Comparison of ENCODE assay signal across 1 cellular context in genomic region chr2:15939854-15940660, GRCh38.
TF ChIP-seq lines count a peak whose summit lies in the region.

Gene MYCN, plus strand, starts transcription at chr2:15940550. Its CDS starts 1,515 bp downstream, at chr2:15942065.

TF ChIP-seq in A549, 52 proteins besides CTCF, POLR2A, EP300 and RAD21 (continued from another document):
- TF ChIP-seq, protein P1, sequence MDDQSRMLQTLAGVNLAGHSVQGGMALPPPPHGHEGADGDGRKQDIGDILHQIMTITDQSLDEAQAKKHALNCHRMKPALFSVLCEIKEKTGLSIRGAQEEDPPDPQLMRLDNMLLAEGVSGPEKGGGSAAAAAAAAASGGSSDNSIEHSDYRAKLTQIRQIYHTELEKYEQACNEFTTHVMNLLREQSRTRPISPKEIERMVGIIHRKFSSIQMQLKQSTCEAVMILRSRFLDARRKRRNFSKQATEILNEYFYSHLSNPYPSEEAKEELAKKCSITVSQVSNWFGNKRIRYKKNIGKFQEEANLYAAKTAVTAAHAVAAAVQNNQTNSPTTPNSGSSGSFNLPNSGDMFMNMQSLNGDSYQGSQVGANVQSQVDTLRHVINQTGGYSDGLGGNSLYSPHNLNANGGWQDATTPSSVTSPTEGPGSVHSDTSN (IDR thresholded peaks at IDR 0.05) = no peak
- TF ChIP-seq HES2 (IDR thresholded peaks at IDR 0.05) (no peak), CBX8 (IDR thresholded peaks at IDR 0.05) (no peak), RCOR1 (IDR thresholded peaks at IDR 0.05; ENCODE audit: low read depth, low read length) (no peak), MYC (IDR thresholded peaks at IDR 0.05; ENCODE audit: borderline replicate concordance, low read length) (no peak), JUN (IDR thresholded peaks at IDR 0.05) (no peak), NFE2L2 (conservative IDR thresholded peaks at IDR 0.05; ENCODE audit: low read length) (no peak), FOXS1 (CRISPR knock-in tag; IDR thresholded peaks at IDR 0.05) (no peak), GATA3 (IDR thresholded peaks at IDR 0.05; ENCODE audit: borderline replicate concordance) (no peak)
- TF ChIP-seq, protein P2, sequence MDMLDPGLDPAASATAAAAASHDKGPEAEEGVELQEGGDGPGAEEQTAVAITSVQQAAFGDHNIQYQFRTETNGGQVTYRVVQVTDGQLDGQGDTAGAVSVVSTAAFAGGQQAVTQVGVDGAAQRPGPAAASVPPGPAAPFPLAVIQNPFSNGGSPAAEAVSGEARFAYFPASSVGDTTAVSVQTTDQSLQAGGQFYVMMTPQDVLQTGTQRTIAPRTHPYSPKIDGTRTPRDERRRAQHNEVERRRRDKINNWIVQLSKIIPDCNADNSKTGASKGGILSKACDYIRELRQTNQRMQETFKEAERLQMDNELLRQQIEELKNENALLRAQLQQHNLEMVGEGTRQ (IDR thresholded peaks at IDR 0.05) = no peak
- TF ChIP-seq, protein P3, sequence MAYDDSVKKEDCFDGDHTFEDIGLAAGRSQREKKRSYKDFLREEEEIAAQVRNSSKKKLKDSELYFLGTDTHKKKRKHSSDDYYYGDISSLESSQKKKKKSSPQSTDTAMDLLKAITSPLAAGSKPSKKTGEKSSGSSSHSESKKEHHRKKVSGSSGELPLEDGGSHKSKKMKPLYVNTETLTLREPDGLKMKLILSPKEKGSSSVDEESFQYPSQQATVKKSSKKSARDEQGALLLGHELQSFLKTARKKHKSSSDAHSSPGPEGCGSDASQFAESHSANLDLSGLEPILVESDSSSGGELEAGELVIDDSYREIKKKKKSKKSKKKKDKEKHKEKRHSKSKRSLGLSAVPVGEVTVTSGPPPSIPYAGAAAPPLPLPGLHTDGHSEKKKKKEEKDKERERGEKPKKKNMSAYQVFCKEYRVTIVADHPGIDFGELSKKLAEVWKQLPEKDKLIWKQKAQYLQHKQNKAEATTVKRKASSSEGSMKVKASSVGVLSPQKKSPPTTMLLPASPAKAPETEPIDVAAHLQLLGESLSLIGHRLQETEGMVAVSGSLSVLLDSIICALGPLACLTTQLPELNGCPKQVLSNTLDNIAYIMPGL (CRISPR knock-in tag; IDR thresholded peaks at IDR 0.05; ENCODE audit: borderline replicate concordance) = no peak
